8 cellular contexts compared by ENCODE assay signal in the genomic region with DNA sequence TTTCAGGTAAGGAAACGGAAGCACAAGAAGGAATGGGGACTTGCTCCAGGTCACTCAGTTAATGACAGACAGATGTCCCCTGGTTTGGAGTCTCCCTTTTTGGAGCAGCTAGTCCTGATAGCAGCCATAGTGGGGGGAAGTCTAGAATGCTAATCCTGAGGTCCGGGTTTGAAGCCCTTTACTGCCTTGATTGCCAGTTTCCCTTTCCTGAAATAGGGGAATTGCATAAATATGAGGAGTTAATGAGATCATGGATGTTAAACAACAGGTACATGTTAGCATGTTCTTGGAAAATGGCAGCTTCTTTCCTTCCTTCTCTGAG. TPM values are rescaled to one million over a fixed set of nuclear protein-coding genes. Genes with fewer than 3 reads are reported as not detected.
DNase-seq lines count a peak whose midpoint lies in the region; ATAC-seq and TF ChIP-seq lines count a peak whose summit lies in the region.

No MANE protein-coding gene starts in this region.

- H3K9ac ChIP-seq in SK-N-MC (ENCODE audit: insufficient read length), result peak overlapping the region; percentile 87

- H3K9me3 ChIP-seq in SK-N-MC (ENCODE audit: low read depth, low read length), result no peaks in the 10 kb centered on the region

- H3K36me3 ChIP-seq in SK-N-MC (ENCODE audit: insufficient read depth, low read length), result 0 out of 2 replicates have a peak, but pooled peaks cover 3% of the 10 kb centered on the region

- intact Hi-C loops in sciatic nerve (cut with DNase I), result no loop called here

- no peak for TF ChIP-seq CTCF in GM12865 (IDR thresholded peaks at IDR 0.05; ENCODE audit: insufficient read depth, low read depth, low read length, missing control alignments)
- TF ChIP-seq CTCF in fibroblast of the aortic adventitia (IDR thresholded peaks at IDR 0.05; ENCODE audit: insufficient read depth, low read length), result no peak

- ATAC-seq in sciatic nerve, result peak; percentile 32
- ATAC-seq in HG03571 (IDR thresholded peaks at IDR 0.05; ENCODE audit: unreplicated experiment), result no peak

- H3K27ac ChIP-seq in SK-N-MC, result no peak overlapping the region

- H3K4me3 ChIP-seq in GM12865 (ENCODE audit: low read depth, low read length) (peak overlapping the region; percentile 75), SK-N-MC (peak overlapping the region; percentile 91), fibroblast of the aortic adventitia (ENCODE audit: low read depth, low read length) (peak overlapping the region; percentile 92)

- no peak for DNase-seq in GM12865 (ENCODE audit: low read depth)
- DNase-seq in SK-N-MC (ENCODE audit: low read depth, low spot score), result no peak
- no peak for DNase-seq in fibroblast of the aortic adventitia (ENCODE audit: low read depth)
- no peak for DNase-seq in sciatic nerve (ENCODE audit: low spot score)
- no peak for DNase-seq in NCI-H1436 treated with DMSO at 0.1 percent for 48 hours (lab: John Stamatoyannopoulos, UW)
- DNase-seq in NCI-H2196 (lab: John Stamatoyannopoulos, UW; ENCODE audit: unreplicated experiment), result no peak
- no peak for DNase-seq in NCI-H82 treated with DMSO at 0.1 percent for 48 hours (lab: John Stamatoyannopoulos, UW; ENCODE audit: unreplicated experiment)

RNA-seq across cellular contexts. Expression of a gene that starts 0.3 kb away (rescaled TPM):
- total RNA-seq in fibroblast of the aortic adventitia (ENCODE audit: low replicate concordance) (11.1 and 18.0 TPM in 2 replicates), sciatic nerve (8.5 TPM)

RNA-seq across cellular contexts. Expression of a gene that starts 46.5 kb away (rescaled TPM):
- total RNA-seq in fibroblast of the aortic adventitia (ENCODE audit: low replicate concordance) (113 and 160 TPM in 2 replicates), sciatic nerve (114 TPM)
